7 cellular contexts compared by ENCODE assay signal in genomic region chr2:195657634-195658540, GRCh38.
DNase-seq lines count a peak whose midpoint lies in the region; ATAC-seq lines count a peak whose summit lies in the region.

No MANE protein-coding gene starts in this region.

- peaks cover 33% of the 10 kb centered on the region for H3K4me1 Mint-ChIP-seq in central memory CD8-positive, alpha-beta T cell

- DNase-seq in NCI-H2171 (lab: John Stamatoyannopoulos, UW) (peak; percentile 61), kidney glomerular epithelial cell (lab: John Stamatoyannopoulos, UW) (peak; percentile 72)
- DNase-seq in activated CD4-positive, CD25-positive, alpha-beta regulatory T cell treated with anti-CD3 and anti-CD28 coated beads, Interleukin-2, amount 50 U/mL, for 16 hours (ENCODE audit: low read depth, low spot score), result peak; percentile 18
- DNase-seq in central memory CD8-positive, alpha-beta T cell (ENCODE audit: low spot score in 2 of 2), result peak; percentile 49 to 65
- DNase-seq in stimulated activated CD4-positive, alpha-beta T cell treated with anti-CD3 and anti-CD28 coated beads, Interleukin-1b, Interleukin-23, amount 100 ng/mL, for 1 hour (ENCODE audit: low read depth in 2 of 2), result peak; percentile 13 to 36

- H3K27ac Mint-ChIP-seq in central memory CD8-positive, alpha-beta T cell (ENCODE audit: low read depth), result peak overlapping the region; percentile 100

- H3K9me3 Mint-ChIP-seq in central memory CD8-positive, alpha-beta T cell, result no peaks in the 10 kb centered on the region

- ATAC-seq in GM18511 (IDR thresholded peaks at IDR 0.05; ENCODE audit: unreplicated experiment) (peak; percentile 30), HG02870 (IDR thresholded peaks at IDR 0.05; ENCODE audit: unreplicated experiment) (peak; percentile 20)
- ATAC-seq in central memory CD8-positive, alpha-beta T cell (replicated peaks; ENCODE audit: extremely low read depth, poor library complexity, severe bottlenecking), result peak; percentile 35

- H3K27me3 Mint-ChIP-seq in central memory CD8-positive, alpha-beta T cell, result no peaks in the 10 kb centered on the region

- peaks cover 26% of the 10 kb centered on the region for H3K36me3 Mint-ChIP-seq in central memory CD8-positive, alpha-beta T cell (ENCODE audit: insufficient read depth)

- H3K4me3 Mint-ChIP-seq in central memory CD8-positive, alpha-beta T cell, result peak overlapping the region; percentile 100

Comparison
In these comparisons a context has a peak if more than half of its experiments do, and no peak if none do; other contexts are left out.
1. Peak in every context shown above with its lines: DNase-seq and ATAC-seq.
2. DNase-seq: peak in every context shown above with its lines; median percentile 72 in kidney glomerular epithelial cell; 61 in NCI-H2171; 57 in central memory CD8-positive, alpha-beta T cell; 24 in stimulated activated CD4-positive, alpha-beta T cell treated with anti-CD3 and anti-CD28 coated beads, Interleukin-1b, Interleukin-23, amount 100 ng/mL, for 1 hour; 18 in activated CD4-positive, CD25-positive, alpha-beta regulatory T cell treated with anti-CD3 and anti-CD28 coated beads, Interleukin-2, amount 50 U/mL, for 16 hours.